Comparison of ENCODE assay signal across 12 cellular contexts in the genomic region with DNA sequence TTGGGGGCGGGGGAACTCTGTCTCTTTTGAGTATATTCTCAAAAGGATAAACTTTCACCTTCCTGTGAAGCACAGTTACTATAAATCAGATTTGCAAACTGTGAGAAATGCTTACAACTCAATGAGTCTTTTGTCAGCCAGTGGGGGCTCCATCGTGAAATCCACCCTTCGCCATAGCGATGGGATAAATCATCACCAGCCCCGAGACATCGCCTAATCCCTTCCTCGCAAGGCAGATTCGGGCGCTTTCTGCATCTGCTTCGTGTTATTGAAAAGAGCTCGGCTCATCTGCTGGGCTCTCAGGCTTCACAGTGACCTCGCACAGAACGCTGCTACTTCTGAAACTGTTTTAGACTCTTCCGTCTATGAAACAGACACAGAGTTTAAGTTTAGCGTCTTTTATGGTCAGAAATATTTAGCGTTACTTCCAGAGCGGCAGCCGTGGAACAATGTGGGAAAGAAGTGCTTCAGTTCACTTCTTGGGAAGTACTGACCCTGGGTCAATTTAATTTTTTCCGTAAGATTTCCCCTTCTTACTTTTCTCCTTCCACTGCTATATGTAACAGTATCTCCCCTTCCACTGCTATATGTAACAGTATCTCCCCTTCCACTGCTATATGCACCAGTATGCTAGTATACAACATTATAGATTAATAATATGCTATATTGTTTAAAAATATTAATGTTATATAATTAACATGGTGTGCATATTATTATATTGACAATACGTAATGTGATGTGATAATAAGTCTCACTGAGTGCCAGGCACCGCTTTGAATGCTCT.
DNase-seq lines count a peak whose midpoint lies in the region; ATAC-seq and TF ChIP-seq lines count a peak whose summit lies in the region.
"Had no signal": no experiment of that assay in that cellular context is flagged by ENCODE, and none has a peak within 500 bp of the region (broad histone marks: within the 10 kb centered on the region; RNA-seq: fewer than 3 reads in every experiment).

No MANE protein-coding gene starts in this region.

- CTCF ChIA-PET in PC-9 (lab: Charles Lee): no interaction called here

- POLR2A ChIA-PET in PC-9 (lab: Charles Lee; ENCODE audit: unreplicated experiment): no interaction called here

- H3K4me3 Mint-ChIP-seq in neural progenitor cell: peak overlapping the region; percentile 70
- H3K4me3 Mint-ChIP-seq in stimulated activated naive CD8-positive, alpha-beta T cell treated with anti-CD3 and anti-CD28 coated beads, Interleukin-15, amount 100 ng/mL, for 72 hours: no peak overlapping the region
- H3K4me3 Mint-ChIP-seq: activated CD8-positive, alpha-beta T cell treated with anti-CD3 and anti-CD28 coated beads for 36 hours had no signal

- peak overlapping the region; percentile 96 for H3K27ac Mint-ChIP-seq in neural progenitor cell
- no peak overlapping the region for H3K27ac Mint-ChIP-seq in stimulated activated naive CD8-positive, alpha-beta T cell treated with anti-CD3 and anti-CD28 coated beads, Interleukin-15, amount 100 ng/mL, for 72 hours
- H3K27ac Mint-ChIP-seq: activated CD8-positive, alpha-beta T cell treated with anti-CD3 and anti-CD28 coated beads for 36 hours had no signal

- H3K9me2 ChIP-seq in PC-9 (ENCODE audit: insufficient read depth): no peaks in the 10 kb centered on the region

- H3K36me3 ChIP-seq in PC-9 (ENCODE audit: low read depth) (no peaks in the 10 kb centered on the region), neural progenitor cell (no peaks in the 10 kb centered on the region)

- H3K9me3 Mint-ChIP-seq in neural progenitor cell: no peaks in the 10 kb centered on the region
- no peaks in the 10 kb centered on the region for H3K9me3 Mint-ChIP-seq in stimulated activated naive CD8-positive, alpha-beta T cell treated with anti-CD3 and anti-CD28 coated beads, Interleukin-15, amount 100 ng/mL, for 72 hours
- H3K9me3 Mint-ChIP-seq: activated CD8-positive, alpha-beta T cell treated with anti-CD3 and anti-CD28 coated beads for 36 hours had no signal

- no peaks in the 10 kb centered on the region for H3K36me3 Mint-ChIP-seq in neural progenitor cell

- no peak overlapping the region for H3K9ac ChIP-seq in neural progenitor cell

- peaks cover 7% of the 10 kb centered on the region for H3K27me3 Mint-ChIP-seq in neural progenitor cell (ENCODE audit: insufficient read depth, low read depth)
- peaks cover 16% of the 10 kb centered on the region for H3K27me3 Mint-ChIP-seq in stimulated activated naive CD8-positive, alpha-beta T cell treated with anti-CD3 and anti-CD28 coated beads, Interleukin-15, amount 100 ng/mL, for 72 hours

- H3K27ac ChIP-seq in PC-9: no peak overlapping the region
- H3K27ac ChIP-seq in neural progenitor cell: no peak overlapping the region
- H3K27ac ChIP-seq: HL-60 had no signal

- H3K4me1 Mint-ChIP-seq in neural progenitor cell: peaks cover 37% of the 10 kb centered on the region
- H3K4me1 Mint-ChIP-seq in stimulated activated naive CD8-positive, alpha-beta T cell treated with anti-CD3 and anti-CD28 coated beads, Interleukin-15, amount 100 ng/mL, for 72 hours: no peaks in the 10 kb centered on the region

- peak overlapping the region; percentile 28; the same call in 1 of the 2 replicates for H3K4me2 ChIP-seq in PC-9
- peak overlapping the region; percentile 5 for H3K4me2 ChIP-seq in neural progenitor cell

- intact Hi-C loops in PC-9 (cut with micrococcal nuclease; ENCODE audit: unreplicated experiment): no loop called here

- H3K9me3 ChIP-seq in PC-9 (ENCODE audit: insufficient read depth, low read depth) (no peaks in the 10 kb centered on the region), neural progenitor cell (ENCODE audit: low read depth) (no peaks in the 10 kb centered on the region)

- BruUV-seq in PC-9 (replicated peaks; lab: Mats Ljungman, UMichigan): no TSS peak

- no peaks in the 10 kb centered on the region for H3K4me1 ChIP-seq in PC-9 (replicated peaks; ENCODE audit: insufficient read depth)
- no peaks in the 10 kb centered on the region for H3K4me1 ChIP-seq in neural progenitor cell

- H3K79me2 ChIP-seq in PC-9 (ENCODE audit: low read depth) (no peaks in the 10 kb centered on the region), neural progenitor cell (ENCODE audit: low read depth) (no peaks in the 10 kb centered on the region)

- H3K4me3 ChIP-seq in PC-9: no peak overlapping the region
- H3K4me3 ChIP-seq in epithelial cell of esophagus (ENCODE audit: low read length): no peak overlapping the region
- no peak overlapping the region for H3K4me3 ChIP-seq in neural progenitor cell

- no peaks in the 10 kb centered on the region for H4K20me1 ChIP-seq in PC-9 (ENCODE audit: insufficient read depth)
- H4K20me1 ChIP-seq in neural progenitor cell (ENCODE audit: low read depth): no peaks in the 10 kb centered on the region

- H3K27me3 ChIP-seq in PC-9 (ENCODE audit: insufficient read depth, low read depth) (peaks cover 55% of the 10 kb centered on the region), neural progenitor cell (peaks cover 9% of the 10 kb centered on the region)

- no peaks in the 10 kb centered on the region for H3F3A ChIP-seq in PC-9 (ENCODE audit: insufficient read depth, low read depth)
- H3F3A ChIP-seq in neural progenitor cell (ENCODE audit: low read depth): no peaks in the 10 kb centered on the region

- ATAC-seq in stimulated activated naive CD8-positive, alpha-beta T cell treated with anti-CD3 and anti-CD28 coated beads, Interleukin-15, amount 100 ng/mL, for 72 hours: no peak
- ATAC-seq: activated CD8-positive, alpha-beta T cell treated with anti-CD3 and anti-CD28 coated beads for 36 hours; right cardiac atrium had no signal

- TF ChIP-seq CTCF in PC-9 (conservative IDR thresholded peaks at IDR 0.05) (no peak), epithelial cell of esophagus (IDR thresholded peaks at IDR 0.05; ENCODE audit: insufficient read depth, low read depth, low read length, missing control alignments) (no peak), neural progenitor cell (IDR thresholded peaks at IDR 0.05) (no peak)

- H2AFZ ChIP-seq in PC-9 (no peak overlapping the region), neural progenitor cell (replicated peaks) (peak overlapping the region; percentile 64)

- peak; percentile 13 for DNase-seq in Ammon's horn (ENCODE audit: low spot score)
- DNase-seq in PC-9: no peak
- DNase-seq in epithelial cell of esophagus (ENCODE audit: low read depth): peak; percentile 37
- peak; percentile 54 for DNase-seq in neural progenitor cell (ENCODE audit: low spot score)
- DNase-seq in NCI-H146 treated with DMSO at 0.1 percent for 48 hours (lab: John Stamatoyannopoulos, UW; ENCODE audit: unreplicated experiment): no peak
- no peak for DNase-seq in activated T-cell treated with anti-CD3 and anti-CD28 coated beads for 4 hours
- DNase-seq in stimulated activated naive CD8-positive, alpha-beta T cell treated with anti-CD3 and anti-CD28 coated beads, Interleukin-15, amount 100 ng/mL, for 72 hours: no peak
- no peak for DNase-seq in activated T-cell treated with anti-CD3 and anti-CD28 coated beads, Interleukin-2, amount 50 U/mL, for 1 hour
- DNase-seq: activated CD8-positive, alpha-beta T cell treated with anti-CD3 and anti-CD28 coated beads for 36 hours; NCI-H1417 treated with DMSO at 0.1 percent for 48 hours; right cardiac atrium had no signal

Comparison
In these comparisons a context has a peak if more than half of its experiments do, and no peak if none do; other contexts are left out.
1. DNase-seq: peak in Ammon's horn (single experiment), epithelial cell of esophagus (single experiment) and neural progenitor cell (single experiment); none in PC-9 (0 of 2), NCI-H146 treated with DMSO at 0.1 percent for 48 hours (single experiment), activated T-cell treated with anti-CD3 and anti-CD28 coated beads for 4 hours (single experiment), stimulated activated naive CD8-positive, alpha-beta T cell treated with anti-CD3 and anti-CD28 coated beads, Interleukin-15, amount 100 ng/mL, for 72 hours (0 of 2) and activated T-cell treated with anti-CD3 and anti-CD28 coated beads, Interleukin-2, amount 50 U/mL, for 1 hour (single experiment).